8 cellular contexts compared by ENCODE assay signal in the genomic region with DNA sequence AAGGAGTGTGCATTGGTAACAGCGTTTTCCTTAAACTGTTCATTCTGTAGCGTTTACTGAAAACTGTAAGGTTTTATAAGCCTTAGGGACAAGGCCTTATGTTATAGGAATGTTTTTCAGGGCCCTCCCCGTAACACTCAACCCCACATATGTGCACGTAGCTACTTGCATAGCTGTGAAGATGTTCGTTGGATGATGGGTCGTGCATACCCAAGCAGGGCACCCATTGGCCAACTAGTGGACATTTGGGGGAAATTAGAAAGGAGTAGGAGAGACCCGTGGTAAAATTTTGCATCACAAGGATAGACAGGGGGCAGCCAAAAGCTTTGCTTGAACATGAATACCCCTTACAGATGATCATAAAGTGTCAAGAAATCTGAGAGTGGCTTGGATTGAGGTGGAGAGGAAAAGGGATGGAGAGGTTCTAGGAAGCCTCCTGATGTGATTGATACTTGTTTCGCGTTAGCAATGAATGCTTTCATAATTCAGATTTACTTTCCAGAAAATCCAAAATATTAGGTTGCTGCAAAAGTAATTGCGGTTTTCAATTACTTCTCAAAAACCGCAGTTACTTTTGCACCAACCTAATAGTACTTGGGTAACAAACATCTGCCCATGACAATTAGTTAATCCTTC. TPM values are rescaled to one million over a fixed set of nuclear protein-coding genes. Genes with fewer than 3 reads are reported as not detected.
DNase-seq lines count a peak whose midpoint lies in the region; ATAC-seq and TF ChIP-seq lines count a peak whose summit lies in the region.

No MANE protein-coding gene starts in this region.

- H3K36me3 Mint-ChIP-seq in activated CD8-positive, alpha-beta T cell treated with anti-CD3 and anti-CD28 coated beads for 36 hours (ENCODE audit: low read depth): peaks cover 14% of the 10 kb centered on the region

- no peaks in the 10 kb centered on the region for H3K27me3 ChIP-seq in esophagus squamous epithelium

- H3K27ac Mint-ChIP-seq in activated CD8-positive, alpha-beta T cell treated with anti-CD3 and anti-CD28 coated beads for 36 hours: peak overlapping the region; percentile 78

- 25 to 29% methylated on average over 10 to 11 of the region's 11 CpGs for WGBS in esophagus squamous epithelium, 2 donors
- 25% methylated on average over 11 of the region's 11 CpGs for WGBS in urinary bladder

- peaks cover 0 to 21% (median 5%) of the 10 kb centered on the region in 3 donors for H3K36me3 ChIP-seq in esophagus squamous epithelium
- H3K36me3 ChIP-seq in urinary bladder (ENCODE audit: insufficient read depth): peaks cover 2% of the 10 kb centered on the region

- CTCF ChIA-PET in activated CD8-positive, alpha-beta T cell treated with anti-CD3 and anti-CD28 coated beads for 36 hours (lab: Charles Lee): interaction anchor here (0.8 to 1.4 kb wide), 8 partner anchors 14 to 341 kb away, joined by 3 to 5 read pairs (median 3); a partner anchor contains a TSS

- H3K9me3 ChIP-seq in esophagus squamous epithelium: no peaks in the 10 kb centered on the region

- H3K4me3 ChIP-seq in esophagus squamous epithelium: peak overlapping the region; percentile 62 to 100 (median 96)
- H3K4me3 ChIP-seq in urinary bladder (ENCODE audit: low read depth, low read length): peak overlapping the region; percentile 100

- peak overlapping the region; percentile 88 for H3K4me3 Mint-ChIP-seq in activated CD8-positive, alpha-beta T cell treated with anti-CD3 and anti-CD28 coated beads for 36 hours

- TF ChIP-seq CTCF in GM13976 (IDR thresholded peaks at IDR 0.05; ENCODE audit: borderline replicate concordance, control extremely low read depth, extremely low read depth, insufficient read depth, missing control alignments): peak; percentile 28
- peak; percentile 60 for TF ChIP-seq CTCF in activated CD8-positive, alpha-beta T cell treated with anti-CD3 and anti-CD28 coated beads for 36 hours (IDR thresholded peaks at IDR 0.05)
- peak in 4 of 6 experiments; percentile 20 to 34 (median 32) for TF ChIP-seq CTCF in esophagus squamous epithelium (IDR thresholded peaks at IDR 0.05)

- H3K4me1 ChIP-seq in esophagus squamous epithelium: peaks cover 0 to 21% (median 13%) of the 10 kb centered on the region in 3 donors
- no peaks in the 10 kb centered on the region for H3K4me1 ChIP-seq in urinary bladder (ENCODE audit: insufficient read depth)

- in situ Hi-C loops in GM13976 (cut with MboI; ENCODE audit: low sequenced_read_pairs, unreplicated experiment): no loop called here

- POLR2A ChIA-PET in activated CD8-positive, alpha-beta T cell treated with anti-CD3 and anti-CD28 coated beads for 36 hours (lab: Charles Lee): interaction anchor here (0.5 to 1.9 kb wide), 7 partner anchors 31 to 226 kb away, joined by 3 to 8 read pairs (median 4); a partner anchor contains a TSS

- H3K27ac ChIP-seq in esophagus squamous epithelium: peak overlapping the region; percentile 69 to 97 (median 90)
- H3K27ac ChIP-seq in urinary bladder (ENCODE audit: low read depth): no peak overlapping the region

- peak; percentile 67 for DNase-seq in Ammon's horn (ENCODE audit: low spot score)
- DNase-seq in GM13976 (ENCODE audit: low spot score): peak; percentile 68
- DNase-seq in NCI-H2227 treated with DMSO at 0.1 percent for 48 hours (lab: John Stamatoyannopoulos, UW): peak; percentile 25
- DNase-seq in activated CD8-positive, alpha-beta T cell treated with anti-CD3 and anti-CD28 coated beads for 36 hours: peak; percentile 69
- no peak for DNase-seq in esophagus squamous epithelium (lab: John Stamatoyannopoulos, UW)
- peak; percentile 79 for DNase-seq in myocyte (ENCODE audit: low read depth)

- intact Hi-C loops in activated CD8-positive, alpha-beta T cell treated with anti-CD3 and anti-CD28 coated beads for 36 hours (cut with micrococcal nuclease): no loop called here
- intact Hi-C loops in esophagus squamous epithelium (cut with DNase I): no loop called here

- no peaks in the 10 kb centered on the region for H3K9me3 Mint-ChIP-seq in activated CD8-positive, alpha-beta T cell treated with anti-CD3 and anti-CD28 coated beads for 36 hours

- H3K4me1 Mint-ChIP-seq in activated CD8-positive, alpha-beta T cell treated with anti-CD3 and anti-CD28 coated beads for 36 hours (ENCODE audit: low read depth): peaks cover 21% of the 10 kb centered on the region

- no peaks in the 10 kb centered on the region for H3K27me3 Mint-ChIP-seq in activated CD8-positive, alpha-beta T cell treated with anti-CD3 and anti-CD28 coated beads for 36 hours

- TF ChIP-seq POLR2A in esophagus squamous epithelium (IDR thresholded peaks at IDR 0.05): no peak

- peak; percentile 46 for ATAC-seq in HG02938 (IDR thresholded peaks at IDR 0.05; ENCODE audit: unreplicated experiment)
- peak; percentile 50 for ATAC-seq in activated CD8-positive, alpha-beta T cell treated with anti-CD3 and anti-CD28 coated beads for 36 hours

RNA-seq across cellular contexts. Expression of a gene that starts 0.9 kb away (rescaled TPM):
- 10 to 100 TPM; 10.8 to 12.0 TPM for total RNA-seq in activated CD8-positive, alpha-beta T cell treated with anti-CD3 and anti-CD28 coated beads for 36 hours
- total RNA-seq in esophagus squamous epithelium (1 to 10 TPM; 1.2 to 5.0 (median 4.3) TPM), myocyte (17.0 and 18.6 TPM in 2 replicates), urinary bladder (19.9 TPM)
- 14.0 TPM for polyA plus RNA-seq in myocyte (2012)
- polyA plus RNA-seq in urinary bladder: 6.4 TPM
